24 cellular contexts compared by ENCODE assay signal in genomic region chr9:130396581-130396980, GRCh38. TPM values are rescaled to one million over a fixed set of nuclear protein-coding genes. Genes with fewer than 3 reads are reported as not detected.
"Had no signal": no experiment of that assay in that cellular context is flagged by ENCODE, and none has a peak within 500 bp of the region (broad histone marks: within the 10 kb centered on the region; RNA-seq: fewer than 3 reads in every experiment).

No MANE protein-coding gene starts in this region.

- H2AFZ ChIP-seq: neural progenitor cell had no signal

- DNase-seq: activated CD4-positive, alpha-beta memory T cell treated with anti-CD3 and anti-CD28 coated beads for 36 hours; activated CD4-positive, alpha-beta T cell treated with anti-CD3 and anti-CD28 coated beads for 36 hours; activated effector memory CD4-positive, alpha-beta T cell treated with anti-CD3 and anti-CD28 coated beads, Interleukin-2, amount 50 U/mL, for 16 hours; activated naive CD4-positive, alpha-beta T cell treated with anti-CD3 and anti-CD28 coated beads, Interleukin-2, amount 50 U/mL, for 16 hours; anterior cingulate cortex; effector CD8-positive, alpha-beta T cell; glutamatergic neuron; hippocampal formation; kidney glomerular epithelial cell; left ventricle myocardium superior; mammary epithelial cell; naive thymus-derived CD8-positive, alpha-beta T cell; posterior cingulate gyrus; sigmoid colon; stimulated activated CD4-positive, alpha-beta T cell treated with anti-CD3 and anti-CD28 coated beads, Interleukin-15, amount 100 ng/mL, for 24 hours; stimulated activated CD4-positive, alpha-beta T cell treated with anti-CD3 and anti-CD28 coated beads, Interleukin-2, amount 100 ng/mL, for 48 hours; stimulated activated naive CD4-positive, alpha-beta T cell; testis; trophoblast cell; uterus had no signal

- H3K4me2 ChIP-seq: neural progenitor cell, smooth muscle cell had no signal

- ATAC-seq: activated CD4-positive, alpha-beta T cell treated with anti-CD3 and anti-CD28 coated beads for 36 hours; left ventricle myocardium superior; naive thymus-derived CD8-positive, alpha-beta T cell had no signal

- H3K27me3 ChIP-seq: neural progenitor cell, sigmoid colon, testis, uterus had no signal

- H3K9me3 ChIP-seq: sigmoid colon, testis, uterus had no signal

- H3K36me3 ChIP-seq: neural progenitor cell, uterus had no signal

- H3K27ac ChIP-seq: neural progenitor cell, sigmoid colon, testis, uterus had no signal

- H3K4me1 ChIP-seq: neural progenitor cell, sigmoid colon, testis, uterus had no signal

- H3K4me3 ChIP-seq: neural progenitor cell, sigmoid colon, smooth muscle cell, testis, uterus had no signal

- H3K9ac ChIP-seq: neural progenitor cell had no signal

- FAIRE-seq: frontal cortex, TTC549 had no signal

RNA-seq across cellular contexts. Expression of gene ASS1, which starts 48.2 kb away (rescaled TPM):
- total RNA-seq: naive thymus-derived CD8-positive, alpha-beta T cell had no signal
- polyA plus RNA-seq: naive thymus-derived CD8-positive, alpha-beta T cell had no signal
